17 cellular contexts compared by ENCODE assay signal in the genomic region with DNA sequence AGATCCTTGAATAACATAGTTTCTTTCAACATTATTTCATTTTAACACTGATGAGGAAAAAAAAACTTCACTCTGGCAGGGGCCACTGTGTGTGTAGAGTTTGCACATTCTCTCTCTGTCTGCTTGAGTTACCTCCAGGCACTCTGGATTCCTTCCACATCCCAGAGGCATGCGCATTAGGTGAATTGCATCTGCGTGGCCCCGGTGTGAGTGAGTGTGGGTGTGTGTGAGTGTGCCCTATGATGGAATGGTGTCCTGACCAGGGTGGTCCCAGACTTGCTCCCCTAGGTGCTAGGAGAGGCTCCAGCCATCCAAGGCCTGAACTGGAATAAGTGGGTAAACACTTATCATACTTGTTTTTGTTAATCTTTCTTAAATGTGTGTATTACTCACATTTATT.
DNase-seq lines count a peak whose midpoint lies in the region; ATAC-seq and TF ChIP-seq lines count a peak whose summit lies in the region.
"Had no signal": no experiment of that assay in that cellular context is flagged by ENCODE, and none has a peak within 500 bp of the region (broad histone marks: within the 10 kb centered on the region; RNA-seq: fewer than 3 reads in every experiment).

No MANE protein-coding gene starts in this region.

- H3K4me3 Mint-ChIP-seq in activated T-cell treated with anti-CD3 and anti-CD28 coated beads, Interleukin-2, amount 50 U/mL, for 72 hours, result no peak overlapping the region
- H3K4me3 Mint-ChIP-seq: CD4-positive, alpha-beta T cell; GM23338 had no signal

- H3K4me1 Mint-ChIP-seq in activated T-cell treated with anti-CD3 and anti-CD28 coated beads, Interleukin-2, amount 50 U/mL, for 72 hours (ENCODE audit: low read depth), result no peaks in the 10 kb centered on the region
- H3K4me1 Mint-ChIP-seq: GM23338 had no signal

- TF ChIP-seq CTCF in left lung (IDR thresholded peaks at IDR 0.05) (no peak), spleen (IDR thresholded peaks at IDR 0.05 in 8 of 11, conservative IDR thresholded peaks at IDR 0.05 in 3 of 11) (no peak)

- no peak overlapping the region for H3K27ac Mint-ChIP-seq in activated T-cell treated with anti-CD3 and anti-CD28 coated beads, Interleukin-2, amount 50 U/mL, for 72 hours
- H3K27ac Mint-ChIP-seq: CD4-positive, alpha-beta T cell; GM23338 had no signal

- DNase-seq in activated gamma-delta T cell treated with anti-CD3 and anti-CD28 coated beads, Interleukin-2, amount 50 U/mL, for 16 hours (ENCODE audit: low read depth), result peak; percentile 0
- DNase-seq in activated gamma-delta T cell treated with Interleukin-2 at 50 U/mL for 16 hours (no peak), left lung (peak in 1 of 2 donors; percentile 31), spleen (peak; percentile 47), NCI-H82 treated with DMSO at 0.1 percent for 48 hours (lab: John Stamatoyannopoulos, UW; ENCODE audit: unreplicated experiment) (no peak)
- no peak for DNase-seq in activated T-cell treated with anti-CD3 and anti-CD28 coated beads, Interleukin-2, amount 50 U/mL, for 72 hours
- DNase-seq: AML-193; Caco-2; CD4-positive, alpha-beta T cell; GDM1; HCEC 1CT had no signal

- no peaks in the 10 kb centered on the region for H3K9me3 Mint-ChIP-seq in activated T-cell treated with anti-CD3 and anti-CD28 coated beads, Interleukin-2, amount 50 U/mL, for 72 hours
- H3K9me3 Mint-ChIP-seq: CD4-positive, alpha-beta T cell; GM23338 had no signal

- H3K4me1 ChIP-seq in left lung, result no peaks in the 10 kb centered on the region
- H3K4me1 ChIP-seq in spleen, result no peaks in the 10 kb centered on the region
- H3K4me1 ChIP-seq: A549, Caco-2 had no signal

- H3K27ac ChIP-seq in left lung (no peak overlapping the region), spleen (no peak overlapping the region)
- H3K27ac ChIP-seq: 22Rv1, A549, C4-2B, HL-60 had no signal

- no peaks in the 10 kb centered on the region for H3K9me3 ChIP-seq in left lung
- no peaks in the 10 kb centered on the region for H3K9me3 ChIP-seq in spleen
- H3K9me3 ChIP-seq: A549, Caco-2 had no signal

- no peaks in the 10 kb centered on the region for H3K27me3 ChIP-seq in left lung
- H3K27me3 ChIP-seq in spleen (replicated peaks in 1 of 7), result no peaks in the 10 kb centered on the region

- 67 to 96% (median 92%) methylated on average over 3 of the region's 3 CpGs for WGBS in spleen, 5 donors

- H3K4me3 ChIP-seq in left lung (no peak overlapping the region), spleen (no peak overlapping the region)
- H3K4me3 ChIP-seq: A549, GM23338 had no signal

- ATAC-seq in left lung (peak; percentile 21), HG02642 (IDR thresholded peaks at IDR 0.05; ENCODE audit: poor library complexity, unreplicated experiment) (no peak)
- no peak for ATAC-seq in activated T-cell treated with anti-CD3 and anti-CD28 coated beads, Interleukin-2, amount 50 U/mL, for 72 hours (replicated peaks in 1 of 2)
- ATAC-seq: A549, GM23338 had no signal

- H3K36me3 Mint-ChIP-seq in activated T-cell treated with anti-CD3 and anti-CD28 coated beads, Interleukin-2, amount 50 U/mL, for 72 hours (ENCODE audit: insufficient read depth in 2 of 2), result no peaks in the 10 kb centered on the region

- no peak for TF ChIP-seq POLR2A in spleen (IDR thresholded peaks at IDR 0.05)

- H3K36me3 ChIP-seq in left lung (no peaks in the 10 kb centered on the region), spleen (no peaks in the 10 kb centered on the region)

- no peaks in the 10 kb centered on the region for H3K27me3 Mint-ChIP-seq in activated T-cell treated with anti-CD3 and anti-CD28 coated beads, Interleukin-2, amount 50 U/mL, for 72 hours (ENCODE audit: low read depth)
- H3K27me3 Mint-ChIP-seq: CD4-positive, alpha-beta T cell had no signal

- intact Hi-C loops in left lung (cut with DNase I) (no loop called here), spleen (cut with DNase I; ENCODE audit: low total_unique reads) (no loop called here)

Comparison
In these comparisons a context has a peak if more than half of its experiments do, and no peak if none do; other contexts are left out.
1. DNase-seq: peak in activated gamma-delta T cell treated with anti-CD3 and anti-CD28 coated beads, Interleukin-2, amount 50 U/mL, for 16 hours (single experiment) and spleen (single experiment); none in activated gamma-delta T cell treated with Interleukin-2 at 50 U/mL for 16 hours (single experiment), NCI-H82 treated with DMSO at 0.1 percent for 48 hours (single experiment) and activated T-cell treated with anti-CD3 and anti-CD28 coated beads, Interleukin-2, amount 50 U/mL, for 72 hours (0 of 2).